In the genomic region with DNA sequence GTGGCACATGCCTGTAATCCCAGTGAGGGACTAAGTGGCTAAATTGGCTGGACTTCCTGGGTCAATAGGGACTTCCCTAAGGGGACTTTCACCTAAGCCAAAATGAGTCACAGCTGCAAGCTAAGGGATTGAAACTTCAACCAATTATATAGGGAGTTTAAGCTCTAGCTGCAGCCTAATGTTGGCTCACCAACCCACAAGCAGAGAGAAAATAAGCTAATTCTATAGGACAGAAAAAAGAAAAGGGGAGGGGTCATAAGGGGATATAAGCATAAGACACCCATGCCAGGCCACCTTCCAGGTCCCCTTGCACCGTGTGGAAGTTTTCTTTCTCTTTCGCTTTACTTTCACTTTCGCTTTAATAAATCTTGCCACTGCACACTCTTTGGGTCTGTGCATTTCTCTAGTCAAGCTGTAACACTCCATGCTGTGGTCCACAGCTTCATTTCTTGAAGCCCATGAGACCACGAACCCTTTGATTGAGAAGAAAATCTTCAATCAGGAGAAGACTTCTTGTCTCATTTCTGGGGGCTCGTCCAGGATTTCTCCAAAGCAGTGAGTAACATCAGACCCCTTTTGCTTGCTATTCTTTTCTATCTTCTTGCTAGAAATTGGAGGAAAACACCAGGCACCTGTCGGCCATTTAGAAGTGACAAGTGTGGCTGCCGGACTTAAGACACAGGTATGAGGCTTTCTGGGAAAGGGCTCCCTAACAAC, we compare ENCODE assay signal across 18 cellular contexts.
DNase-seq lines count a peak whose midpoint lies in the region; ATAC-seq and TF ChIP-seq lines count a peak whose summit lies in the region.
"Had no signal": no experiment of that assay in that cellular context is flagged by ENCODE, and none has a peak within 500 bp of the region (broad histone marks: within the 10 kb centered on the region; RNA-seq: fewer than 3 reads in every experiment).

No MANE protein-coding gene starts in this region.

- no peaks in the 10 kb centered on the region for H3K4me1 ChIP-seq in BE2C
- H3K4me1 ChIP-seq: HAP-1, Peyer's patch, upper lobe of right lung had no signal

- H3K9me3 ChIP-seq in BE2C: no peaks in the 10 kb centered on the region; the same call in 1 of the 2 replicates
- H3K9me3 ChIP-seq: HAP-1 had no signal

- TF ChIP-seq POLR2A in NB4 (IDR thresholded peaks at IDR 0.05; ENCODE audit: extremely low read depth, insufficient read length): no peak

- no peak for DNase-seq in BE2C
- peak; percentile 4 for DNase-seq in NB4 (ENCODE audit: low read depth)
- no peak for DNase-seq in fibroblast of the aortic adventitia (ENCODE audit: low read depth)
- no peak for DNase-seq in GM19240 (ENCODE audit: insufficient read length, low spot score)
- no peak for DNase-seq in substantia nigra (lab: John Stamatoyannopoulos, UW)
- DNase-seq: activated CD4-positive, CD25-positive, alpha-beta regulatory T cell treated with anti-CD3 and anti-CD28 coated beads, Interleukin-2, amount 50 U/mL, for 72 hours; activated T-cell treated with anti-CD3 and anti-CD28 coated beads, Interleukin-2, amount 50 U/mL, for 48 hours; amygdala; NCI-H1092; NCI-H446; Peyer's patch; stimulated activated naive CD4-positive, alpha-beta T cell; T-cell; upper lobe of right lung had no signal

- H3K27ac ChIP-seq in substantia nigra (ENCODE audit: low read depth, low read length, poor library complexity, severe bottlenecking): no peak overlapping the region
- H3K27ac ChIP-seq: neutrophil, Peyer's patch, upper lobe of right lung had no signal

- H3K4me3 ChIP-seq in BE2C (ENCODE audit: low read depth, low read length) (peak overlapping the region; percentile 20; the same call in 1 of the 2 replicates), NB4 (ENCODE audit: low read depth, low read length) (no peak overlapping the region), fibroblast of the aortic adventitia (ENCODE audit: low read depth, low read length) (peak overlapping the region; percentile 13)
- H3K4me3 ChIP-seq: HAP-1, Peyer's patch, upper lobe of right lung had no signal

- ATAC-seq in GM19324 (IDR thresholded peaks at IDR 0.05; ENCODE audit: low FRiP score, unreplicated experiment): peak; percentile 57
- ATAC-seq in HG02678 (IDR thresholded peaks at IDR 0.05; ENCODE audit: unreplicated experiment): no peak
- ATAC-seq: T-cell, upper lobe of right lung had no signal

- H3K27me3 ChIP-seq in BE2C: no peaks in the 10 kb centered on the region
- H3K27me3 ChIP-seq: neutrophil, Peyer's patch, upper lobe of right lung had no signal

- TF ChIP-seq CTCF in BE2C (IDR thresholded peaks at IDR 0.05; ENCODE audit: low read depth, low read length) (no peak), NB4 (IDR thresholded peaks at IDR 0.05; ENCODE audit: low read depth, low read length) (no peak), fibroblast of the aortic adventitia (IDR thresholded peaks at IDR 0.05; ENCODE audit: insufficient read depth, low read length) (no peak)

- H3K36me3 ChIP-seq in BE2C: no peaks in the 10 kb centered on the region
- H3K36me3 ChIP-seq: HAP-1, neutrophil, Peyer's patch, upper lobe of right lung had no signal
